In the genomic region with DNA sequence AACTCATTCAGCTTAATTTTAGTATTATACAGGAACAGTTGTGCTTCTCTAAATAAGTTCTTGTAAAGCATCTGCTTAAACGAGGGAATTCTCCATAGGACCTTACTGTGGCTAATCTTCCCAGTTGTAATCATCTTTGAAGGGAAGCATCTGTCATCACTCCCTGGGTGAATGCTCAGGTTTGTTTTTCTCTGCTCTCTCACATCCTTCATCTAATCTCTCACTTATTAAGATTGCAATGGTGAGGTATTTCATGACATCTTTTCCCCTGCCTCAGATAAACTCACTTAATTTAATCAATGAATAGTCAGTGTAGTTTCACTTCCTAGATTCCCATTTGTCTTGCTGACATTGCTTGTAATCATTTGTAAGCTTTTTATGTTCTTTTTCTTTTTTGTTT, we compare ENCODE assay signal across 24 cellular contexts.
DNase-seq lines count a peak whose midpoint lies in the region; ATAC-seq, FAIRE-seq and TF ChIP-seq lines count a peak whose summit lies in the region.
"Had no signal": no experiment of that assay in that cellular context is flagged by ENCODE, and none has a peak within 500 bp of the region (broad histone marks: within the 10 kb centered on the region; RNA-seq: fewer than 3 reads in every experiment).

No MANE protein-coding gene starts in this region.

- TF ChIP-seq CTCF in D721Med (IDR thresholded peaks at IDR 0.05; ENCODE audit: insufficient read depth, missing control alignments) (no peak), epithelial cell of proximal tubule (conservative IDR thresholded peaks at IDR 0.05; ENCODE audit: low read depth, low read length) (no peak)

- H3K56ac ChIP-seq in mesendoderm (ENCODE audit: low read length), result no peak overlapping the region

- no peak overlapping the region for H3K9ac ChIP-seq in mesendoderm (ENCODE audit: low read length)
- H3K9ac ChIP-seq: GM23248 had no signal

- H3K4ac ChIP-seq in mesendoderm (ENCODE audit: low read depth, low read length), result no peak overlapping the region

- no peaks in the 10 kb centered on the region for H3K79me2 ChIP-seq in mesendoderm (ENCODE audit: control insufficient read depth, insufficient read depth, low read length)

- H3K4me2 ChIP-seq in mesendoderm (ENCODE audit: low read length), result no peak overlapping the region
- H3K4me2 ChIP-seq: PC-9 had no signal

- H4K8ac ChIP-seq in mesendoderm (ENCODE audit: low read depth, low read length), result no peak overlapping the region

- H2AK5ac ChIP-seq in mesendoderm (ENCODE audit: low read length), result no peak overlapping the region

- no peak for DNase-seq in D721Med (ENCODE audit: insufficient read length, low spot score)
- peak; percentile 45 to 93 for DNase-seq in NCI-H524 (lab: John Stamatoyannopoulos, UW)
- DNase-seq in epithelial cell of proximal tubule (ENCODE audit: low read depth), result peak; percentile 53
- peak; percentile 77 for DNase-seq in mesendoderm
- no peak for DNase-seq in NK-92 treated with Interleukin-12 subunit alpha and Interleukin-12 subunit beta, amount 100 ng/mL, for 24 hours (lab: John Stamatoyannopoulos, UW)
- DNase-seq: Calu3; CD8-positive, alpha-beta T cell; DMS153; DND-41; GM23248; H7; NCI-H1048; NCI-H1417; NCI-H1694; NCI-H2029 treated with DMSO at 0.1 percent for 48 hours; PC-9; T-helper 1 cell had no signal

- no peaks in the 10 kb centered on the region for H3K4me1 ChIP-seq in mesendoderm (ENCODE audit: control insufficient read depth, low read depth, low read length)
- H3K4me1 ChIP-seq: SJCRH30 had no signal

- FAIRE-seq in D721Med (lab: Jason Lieb, UNC), result peak; percentile 96
- FAIRE-seq: GM18507 had no signal

- no peak overlapping the region for H2BK120ac ChIP-seq in mesendoderm (ENCODE audit: low read depth, low read length)

- no peaks in the 10 kb centered on the region for H3K27me3 ChIP-seq in mesendoderm (ENCODE audit: insufficient read depth, low read length, poor library complexity)
- H3K27me3 ChIP-seq: SJCRH30 had no signal

- no peaks in the 10 kb centered on the region for H3K79me1 ChIP-seq in mesendoderm (ENCODE audit: low read length)

- H3K27ac ChIP-seq in mesendoderm (ENCODE audit: low read depth, low read length), result no peak overlapping the region
- H3K27ac ChIP-seq: C4-2B, GM23248, HL-60, PC-9, SJCRH30 had no signal

- no peak overlapping the region for H2BK5ac ChIP-seq in mesendoderm (ENCODE audit: low read length)

- H2BK15ac ChIP-seq in mesendoderm (replicated peaks; ENCODE audit: low read depth), result no peak overlapping the region

- WGBS in mesendoderm (ENCODE audit: extremely low coverage, insufficient coverage, low lambda C conversion rate), result no CpG with 5 or more reads among the region's 1 CpG

- no peak overlapping the region for H3K23ac ChIP-seq in mesendoderm (ENCODE audit: low read length)

- H3K4me3 ChIP-seq in epithelial cell of proximal tubule (ENCODE audit: low read depth, low read length) (no peak overlapping the region), mesendoderm (ENCODE audit: low read length) (no peak overlapping the region)
- H3K4me3 ChIP-seq: GM23248, PC-9, SJCRH30 had no signal

- ATAC-seq in HG02938 (IDR thresholded peaks at IDR 0.05; ENCODE audit: unreplicated experiment) (no peak), GM21381 (IDR thresholded peaks at IDR 0.05; ENCODE audit: unreplicated experiment) (no peak)
- ATAC-seq: CD8-positive, alpha-beta T cell; Right ventricle myocardium inferior had no signal

- no peak overlapping the region for H3K18ac ChIP-seq in mesendoderm (ENCODE audit: low read length)

- H3K36me3 ChIP-seq in mesendoderm (ENCODE audit: control insufficient read depth, insufficient read depth, low read length), result no peaks in the 10 kb centered on the region
- H3K36me3 ChIP-seq: SJCRH30 had no signal

- no peak overlapping the region for H4K5ac ChIP-seq in mesendoderm (ENCODE audit: low read length)

Comparison
In these comparisons a context has a peak if more than half of its experiments do, and no peak if none do; other contexts are left out.
1. DNase-seq: peak in NCI-H524 (2 of 2), epithelial cell of proximal tubule (single experiment) and mesendoderm (single experiment); none in D721Med (single experiment) and NK-92 treated with Interleukin-12 subunit alpha and Interleukin-12 subunit beta, amount 100 ng/mL, for 24 hours (single experiment).